ENCODE assay signal across 1 cellular context in the genomic region with DNA sequence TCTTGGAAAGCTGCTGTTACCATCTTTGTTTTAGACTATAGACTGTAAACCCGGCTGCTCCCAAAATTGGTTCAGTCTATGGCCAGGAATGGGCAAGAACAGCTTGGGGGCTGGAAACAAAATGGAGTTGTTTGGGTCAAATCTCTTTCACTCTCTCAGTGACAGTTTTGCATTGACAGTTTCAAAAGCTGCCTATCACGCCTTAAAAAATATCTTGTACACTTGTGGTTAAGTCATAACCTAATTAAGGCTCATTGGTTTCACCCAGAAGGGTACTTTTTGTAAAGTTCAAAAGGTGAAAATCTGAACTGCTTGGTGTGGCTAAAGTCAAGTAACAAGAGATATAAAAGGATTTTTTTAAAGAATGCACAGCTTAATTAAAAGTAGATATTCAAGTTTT.
A peak's percentile ranks its signal among the peaks of the same experiment; 100 is the strongest.
TF ChIP-seq lines count a peak whose summit lies in the region.

No MANE protein-coding gene starts in this region.

TF ChIP-seq in GM12878, 131 proteins besides CTCF, POLR2A, EP300 and RAD21 (continued from another document and continues in another):
- TF ChIP-seq, protein P1, sequence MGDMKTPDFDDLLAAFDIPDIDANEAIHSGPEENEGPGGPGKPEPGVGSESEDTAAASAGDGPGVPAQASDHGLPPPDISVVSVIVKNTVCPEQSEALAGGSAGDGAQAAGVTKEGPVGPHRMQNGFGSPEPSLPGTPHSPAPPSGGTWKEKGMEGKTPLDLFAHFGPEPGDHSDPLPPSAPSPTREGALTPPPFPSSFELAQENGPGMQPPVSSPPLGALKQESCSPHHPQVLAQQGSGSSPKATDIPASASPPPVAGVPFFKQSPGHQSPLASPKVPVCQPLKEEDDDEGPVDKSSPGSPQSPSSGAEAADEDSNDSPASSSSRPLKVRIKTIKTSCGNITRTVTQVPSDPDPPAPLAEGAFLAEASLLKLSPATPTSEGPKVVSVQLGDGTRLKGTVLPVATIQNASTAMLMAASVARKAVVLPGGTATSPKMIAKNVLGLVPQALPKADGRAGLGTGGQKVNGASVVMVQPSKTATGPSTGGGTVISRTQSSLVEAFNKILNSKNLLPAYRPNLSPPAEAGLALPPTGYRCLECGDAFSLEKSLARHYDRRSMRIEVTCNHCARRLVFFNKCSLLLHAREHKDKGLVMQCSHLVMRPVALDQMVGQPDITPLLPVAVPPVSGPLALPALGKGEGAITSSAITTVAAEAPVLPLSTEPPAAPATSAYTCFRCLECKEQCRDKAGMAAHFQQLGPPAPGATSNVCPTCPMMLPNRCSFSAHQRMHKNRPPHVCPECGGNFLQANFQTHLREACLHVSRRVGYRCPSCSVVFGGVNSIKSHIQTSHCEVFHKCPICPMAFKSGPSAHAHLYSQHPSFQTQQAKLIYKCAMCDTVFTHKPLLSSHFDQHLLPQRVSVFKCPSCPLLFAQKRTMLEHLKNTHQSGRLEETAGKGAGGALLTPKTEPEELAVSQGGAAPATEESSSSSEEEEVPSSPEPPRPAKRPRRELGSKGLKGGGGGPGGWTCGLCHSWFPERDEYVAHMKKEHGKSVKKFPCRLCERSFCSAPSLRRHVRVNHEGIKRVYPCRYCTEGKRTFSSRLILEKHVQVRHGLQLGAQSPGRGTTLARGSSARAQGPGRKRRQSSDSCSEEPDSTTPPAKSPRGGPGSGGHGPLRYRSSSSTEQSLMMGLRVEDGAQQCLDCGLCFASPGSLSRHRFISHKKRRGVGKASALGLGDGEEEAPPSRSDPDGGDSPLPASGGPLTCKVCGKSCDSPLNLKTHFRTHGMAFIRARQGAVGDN (IDR thresholded peaks at IDR 0.05): peak; percentile 100
- TF ChIP-seq, protein P2, sequence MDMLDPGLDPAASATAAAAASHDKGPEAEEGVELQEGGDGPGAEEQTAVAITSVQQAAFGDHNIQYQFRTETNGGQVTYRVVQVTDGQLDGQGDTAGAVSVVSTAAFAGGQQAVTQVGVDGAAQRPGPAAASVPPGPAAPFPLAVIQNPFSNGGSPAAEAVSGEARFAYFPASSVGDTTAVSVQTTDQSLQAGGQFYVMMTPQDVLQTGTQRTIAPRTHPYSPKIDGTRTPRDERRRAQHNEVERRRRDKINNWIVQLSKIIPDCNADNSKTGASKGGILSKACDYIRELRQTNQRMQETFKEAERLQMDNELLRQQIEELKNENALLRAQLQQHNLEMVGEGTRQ (IDR thresholded peaks at IDR 0.05; ENCODE audit: borderline replicate concordance, low read depth, low read length): no peak
- TF ChIP-seq NR2C2 (IDR thresholded peaks at IDR 0.05; ENCODE audit: borderline replicate concordance, control insufficient read depth, insufficient read length, low read depth) (no peak), CREB1 (IDR thresholded peaks at IDR 0.05; ENCODE audit: low read depth) (0 out of 2 replicates have a peak, but pooled peaks have one; percentile 17), MTA3 (IDR thresholded peaks at IDR 0.05; ENCODE audit: borderline replicate concordance, low read length) (peak; percentile 86; the same call in 1 of the 2 replicates), CBFB (IDR thresholded peaks at IDR 0.05; ENCODE audit: low read depth) (peak; percentile 55; the same call in 1 of the 2 replicates), IKZF1 (conservative IDR thresholded peaks at IDR 0.05) (peak; percentile 44; the same call in 1 of the 2 replicates), MYB (IDR thresholded peaks at IDR 0.05; ENCODE audit: borderline replicate concordance, low read depth, low read length) (no peak), SPI1 (IDR thresholded peaks at IDR 0.05; ENCODE audit: borderline replicate concordance, insufficient read depth, low read depth, low read length) (no peak), BHLHE40 (IDR thresholded peaks at IDR 0.05; ENCODE audit: borderline replicate concordance in 1 of 2, low read depth in 2 of 2, low read length in 1 of 2) (peak; percentile 71 to 75; a peak in 2 of 4 replicates), NFIC (IDR thresholded peaks at IDR 0.05; ENCODE audit: low read depth, low read length) (peak; percentile 93), NR2F1 (conservative IDR thresholded peaks at IDR 0.05) (peak; percentile 97), TARDBP (IDR thresholded peaks at IDR 0.05; ENCODE audit: borderline replicate concordance) (no peak), JUNB (IDR thresholded peaks at IDR 0.05) (peak; percentile 35), ASH2L (IDR thresholded peaks at IDR 0.05; ENCODE audit: borderline replicate concordance, low read depth) (no peak), YY1 (IDR thresholded peaks at IDR 0.05; ENCODE audit: low read depth, low read length) (peak; percentile 90), MTA2 (IDR thresholded peaks at IDR 0.05; ENCODE audit: low read depth) (peak; percentile 95), ZNF622 (IDR thresholded peaks at IDR 0.05) (no peak), CBX5 (IDR thresholded peaks at IDR 0.05; ENCODE audit: low read depth) (peak; percentile 85), SMAD5 (IDR thresholded peaks at IDR 0.05; ENCODE audit: low read depth) (0 out of 2 replicates have a peak, but pooled peaks have one; percentile 28), IKZF2 (IDR thresholded peaks at IDR 0.05) (peak in 1 of 2 experiments; percentile 54; a peak in 2 of 4 replicates), POU2F2 (IDR thresholded peaks at IDR 0.05; ENCODE audit: borderline replicate concordance, low read depth, low read length) (peak; percentile 72; the same call in 1 of the 3 replicates), IRF4 (IDR thresholded peaks at IDR 0.05; ENCODE audit: low read depth, low read length) (0 out of 2 replicates have a peak, but pooled peaks have one; percentile 39), RUNX3 (IDR thresholded peaks at IDR 0.05; ENCODE audit: low read length) (peak; percentile 97), LARP7 (IDR thresholded peaks at IDR 0.05) (no peak), CBX3 (IDR thresholded peaks at IDR 0.05; ENCODE audit: borderline replicate concordance, low read depth) (no peak), ATF7 (IDR thresholded peaks at IDR 0.05; ENCODE audit: low read depth) (peak; percentile 67), ETV6 (conservative IDR thresholded peaks at IDR 0.05 in 1 of 2, IDR thresholded peaks at IDR 0.05 in 1 of 2; ENCODE audit: borderline replicate concordance in 1 of 2, low read depth in 1 of 2) (no peak), CHD2 (IDR thresholded peaks at IDR 0.05; ENCODE audit: borderline replicate concordance, low read depth, low read length) (peak; percentile 34; the same call in 1 of the 2 replicates), RELA (IDR thresholded peaks at IDR 0.05; ENCODE audit: borderline replicate concordance, partially characterized antibody) (no peak), CREM (IDR thresholded peaks at IDR 0.05; ENCODE audit: low read depth) (peak; percentile 73), HDAC2 (IDR thresholded peaks at IDR 0.05) (no peak), SMC3 (IDR thresholded peaks at IDR 0.05; ENCODE audit: borderline replicate concordance, low read length) (peak; percentile 20; the same call in 1 of the 2 replicates), TBL1XR1 (IDR thresholded peaks at IDR 0.05; ENCODE audit: low read depth, low read length) (peak; percentile 86; the same call in 1 of the 2 replicates)
- TF ChIP-seq, protein P3, sequence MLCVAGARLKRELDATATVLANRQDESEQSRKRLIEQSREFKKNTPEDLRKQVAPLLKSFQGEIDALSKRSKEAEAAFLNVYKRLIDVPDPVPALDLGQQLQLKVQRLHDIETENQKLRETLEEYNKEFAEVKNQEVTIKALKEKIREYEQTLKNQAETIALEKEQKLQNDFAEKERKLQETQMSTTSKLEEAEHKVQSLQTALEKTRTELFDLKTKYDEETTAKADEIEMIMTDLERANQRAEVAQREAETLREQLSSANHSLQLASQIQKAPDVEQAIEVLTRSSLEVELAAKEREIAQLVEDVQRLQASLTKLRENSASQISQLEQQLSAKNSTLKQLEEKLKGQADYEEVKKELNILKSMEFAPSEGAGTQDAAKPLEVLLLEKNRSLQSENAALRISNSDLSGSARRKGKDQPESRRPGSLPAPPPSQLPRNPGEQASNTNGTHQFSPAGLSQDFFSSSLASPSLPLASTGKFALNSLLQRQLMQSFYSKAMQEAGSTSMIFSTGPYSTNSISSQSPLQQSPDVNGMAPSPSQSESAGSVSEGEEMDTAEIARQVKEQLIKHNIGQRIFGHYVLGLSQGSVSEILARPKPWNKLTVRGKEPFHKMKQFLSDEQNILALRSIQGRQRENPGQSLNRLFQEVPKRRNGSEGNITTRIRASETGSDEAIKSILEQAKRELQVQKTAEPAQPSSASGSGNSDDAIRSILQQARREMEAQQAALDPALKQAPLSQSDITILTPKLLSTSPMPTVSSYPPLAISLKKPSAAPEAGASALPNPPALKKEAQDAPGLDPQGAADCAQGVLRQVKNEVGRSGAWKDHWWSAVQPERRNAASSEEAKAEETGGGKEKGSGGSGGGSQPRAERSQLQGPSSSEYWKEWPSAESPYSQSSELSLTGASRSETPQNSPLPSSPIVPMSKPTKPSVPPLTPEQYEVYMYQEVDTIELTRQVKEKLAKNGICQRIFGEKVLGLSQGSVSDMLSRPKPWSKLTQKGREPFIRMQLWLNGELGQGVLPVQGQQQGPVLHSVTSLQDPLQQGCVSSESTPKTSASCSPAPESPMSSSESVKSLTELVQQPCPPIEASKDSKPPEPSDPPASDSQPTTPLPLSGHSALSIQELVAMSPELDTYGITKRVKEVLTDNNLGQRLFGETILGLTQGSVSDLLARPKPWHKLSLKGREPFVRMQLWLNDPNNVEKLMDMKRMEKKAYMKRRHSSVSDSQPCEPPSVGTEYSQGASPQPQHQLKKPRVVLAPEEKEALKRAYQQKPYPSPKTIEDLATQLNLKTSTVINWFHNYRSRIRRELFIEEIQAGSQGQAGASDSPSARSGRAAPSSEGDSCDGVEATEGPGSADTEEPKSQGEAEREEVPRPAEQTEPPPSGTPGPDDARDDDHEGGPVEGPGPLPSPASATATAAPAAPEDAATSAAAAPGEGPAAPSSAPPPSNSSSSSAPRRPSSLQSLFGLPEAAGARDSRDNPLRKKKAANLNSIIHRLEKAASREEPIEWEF (IDR thresholded peaks at IDR 0.05; ENCODE audit: insufficient replicate concordance, low read depth, low read length): peak; percentile 49
- TF ChIP-seq, protein P4, sequence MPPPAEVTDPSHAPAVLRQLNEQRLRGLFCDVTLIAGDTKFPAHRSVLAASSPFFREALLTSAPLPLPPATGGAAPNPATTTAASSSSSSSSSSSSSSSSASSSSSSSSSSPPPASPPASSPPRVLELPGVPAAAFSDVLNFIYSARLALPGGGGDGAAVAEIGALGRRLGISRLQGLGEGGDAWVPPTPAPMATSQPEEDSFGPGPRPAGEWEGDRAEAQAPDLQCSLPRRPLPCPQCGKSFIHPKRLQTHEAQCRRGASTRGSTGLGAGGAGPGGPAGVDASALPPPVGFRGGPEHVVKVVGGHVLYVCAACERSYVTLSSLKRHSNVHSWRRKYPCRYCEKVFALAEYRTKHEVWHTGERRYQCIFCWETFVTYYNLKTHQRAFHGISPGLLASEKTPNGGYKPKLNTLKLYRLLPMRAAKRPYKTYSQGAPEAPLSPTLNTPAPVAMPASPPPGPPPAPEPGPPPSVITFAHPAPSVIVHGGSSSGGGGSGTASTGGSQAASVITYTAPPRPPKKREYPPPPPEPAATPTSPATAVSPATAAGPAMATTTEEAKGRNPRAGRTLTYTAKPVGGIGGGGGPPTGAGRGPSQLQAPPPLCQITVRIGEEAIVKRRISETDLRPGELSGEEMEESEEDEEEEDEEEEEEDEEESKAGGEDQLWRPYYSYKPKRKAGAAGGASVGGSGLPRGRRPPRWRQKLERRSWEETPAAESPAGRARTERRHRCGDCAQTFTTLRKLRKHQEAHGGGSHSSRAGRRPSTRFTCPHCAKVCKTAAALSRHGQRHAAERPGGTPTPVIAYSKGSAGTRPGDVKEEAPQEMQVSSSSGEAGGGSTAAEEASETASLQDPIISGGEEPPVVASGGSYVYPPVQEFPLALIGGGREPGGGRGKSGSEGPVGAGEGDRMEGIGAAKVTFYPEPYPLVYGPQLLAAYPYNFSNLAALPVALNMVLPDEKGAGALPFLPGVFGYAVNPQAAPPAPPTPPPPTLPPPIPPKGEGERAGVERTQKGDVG (CRISPR knock-in tag; IDR thresholded peaks at IDR 0.05): peak; percentile 93
- TF ChIP-seq, protein P5, sequence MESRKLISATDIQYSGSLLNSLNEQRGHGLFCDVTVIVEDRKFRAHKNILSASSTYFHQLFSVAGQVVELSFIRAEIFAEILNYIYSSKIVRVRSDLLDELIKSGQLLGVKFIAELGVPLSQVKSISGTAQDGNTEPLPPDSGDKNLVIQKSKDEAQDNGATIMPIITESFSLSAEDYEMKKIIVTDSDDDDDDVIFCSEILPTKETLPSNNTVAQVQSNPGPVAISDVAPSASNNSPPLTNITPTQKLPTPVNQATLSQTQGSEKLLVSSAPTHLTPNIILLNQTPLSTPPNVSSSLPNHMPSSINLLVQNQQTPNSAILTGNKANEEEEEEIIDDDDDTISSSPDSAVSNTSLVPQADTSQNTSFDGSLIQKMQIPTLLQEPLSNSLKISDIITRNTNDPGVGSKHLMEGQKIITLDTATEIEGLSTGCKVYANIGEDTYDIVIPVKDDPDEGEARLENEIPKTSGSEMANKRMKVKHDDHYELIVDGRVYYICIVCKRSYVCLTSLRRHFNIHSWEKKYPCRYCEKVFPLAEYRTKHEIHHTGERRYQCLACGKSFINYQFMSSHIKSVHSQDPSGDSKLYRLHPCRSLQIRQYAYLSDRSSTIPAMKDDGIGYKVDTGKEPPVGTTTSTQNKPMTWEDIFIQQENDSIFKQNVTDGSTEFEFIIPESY (IDR thresholded peaks at IDR 0.05): no peak
- TF ChIP-seq, protein P6, sequence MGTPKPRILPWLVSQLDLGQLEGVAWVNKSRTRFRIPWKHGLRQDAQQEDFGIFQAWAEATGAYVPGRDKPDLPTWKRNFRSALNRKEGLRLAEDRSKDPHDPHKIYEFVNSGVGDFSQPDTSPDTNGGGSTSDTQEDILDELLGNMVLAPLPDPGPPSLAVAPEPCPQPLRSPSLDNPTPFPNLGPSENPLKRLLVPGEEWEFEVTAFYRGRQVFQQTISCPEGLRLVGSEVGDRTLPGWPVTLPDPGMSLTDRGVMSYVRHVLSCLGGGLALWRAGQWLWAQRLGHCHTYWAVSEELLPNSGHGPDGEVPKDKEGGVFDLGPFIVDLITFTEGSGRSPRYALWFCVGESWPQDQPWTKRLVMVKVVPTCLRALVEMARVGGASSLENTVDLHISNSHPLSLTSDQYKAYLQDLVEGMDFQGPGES (IDR thresholded peaks at IDR 0.05): no peak
- TF ChIP-seq, protein P7, sequence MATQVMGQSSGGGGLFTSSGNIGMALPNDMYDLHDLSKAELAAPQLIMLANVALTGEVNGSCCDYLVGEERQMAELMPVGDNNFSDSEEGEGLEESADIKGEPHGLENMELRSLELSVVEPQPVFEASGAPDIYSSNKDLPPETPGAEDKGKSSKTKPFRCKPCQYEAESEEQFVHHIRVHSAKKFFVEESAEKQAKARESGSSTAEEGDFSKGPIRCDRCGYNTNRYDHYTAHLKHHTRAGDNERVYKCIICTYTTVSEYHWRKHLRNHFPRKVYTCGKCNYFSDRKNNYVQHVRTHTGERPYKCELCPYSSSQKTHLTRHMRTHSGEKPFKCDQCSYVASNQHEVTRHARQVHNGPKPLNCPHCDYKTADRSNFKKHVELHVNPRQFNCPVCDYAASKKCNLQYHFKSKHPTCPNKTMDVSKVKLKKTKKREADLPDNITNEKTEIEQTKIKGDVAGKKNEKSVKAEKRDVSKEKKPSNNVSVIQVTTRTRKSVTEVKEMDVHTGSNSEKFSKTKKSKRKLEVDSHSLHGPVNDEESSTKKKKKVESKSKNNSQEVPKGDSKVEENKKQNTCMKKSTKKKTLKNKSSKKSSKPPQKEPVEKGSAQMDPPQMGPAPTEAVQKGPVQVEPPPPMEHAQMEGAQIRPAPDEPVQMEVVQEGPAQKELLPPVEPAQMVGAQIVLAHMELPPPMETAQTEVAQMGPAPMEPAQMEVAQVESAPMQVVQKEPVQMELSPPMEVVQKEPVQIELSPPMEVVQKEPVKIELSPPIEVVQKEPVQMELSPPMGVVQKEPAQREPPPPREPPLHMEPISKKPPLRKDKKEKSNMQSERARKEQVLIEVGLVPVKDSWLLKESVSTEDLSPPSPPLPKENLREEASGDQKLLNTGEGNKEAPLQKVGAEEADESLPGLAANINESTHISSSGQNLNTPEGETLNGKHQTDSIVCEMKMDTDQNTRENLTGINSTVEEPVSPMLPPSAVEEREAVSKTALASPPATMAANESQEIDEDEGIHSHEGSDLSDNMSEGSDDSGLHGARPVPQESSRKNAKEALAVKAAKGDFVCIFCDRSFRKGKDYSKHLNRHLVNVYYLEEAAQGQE (IDR thresholded peaks at IDR 0.05; ENCODE audit: low read depth, low read length): no peak
